8 cellular contexts compared by ENCODE assay signal in genomic region chr12:20368653-20369163, GRCh38. TPM values are rescaled to one million over a fixed set of nuclear protein-coding genes. Genes with fewer than 3 reads are reported as not detected.
DNase-seq lines count a peak whose midpoint lies in the region; ATAC-seq and TF ChIP-seq lines count a peak whose summit lies in the region.

No MANE protein-coding gene starts in this region.

- ATAC-seq in mucosa of descending colon (peak; percentile 32), upper lobe of left lung (ENCODE audit: low FRiP score in 2 of 2) (peak in 1 of 2 donors; percentile 84)

- WGBS in upper lobe of left lung, 2 donors, result 0 to 1% methylated on average over 33 to 34 of the region's 34 CpGs

- intact Hi-C loops in mucosa of descending colon (cut with DNase I, micrococcal nuclease), result no loop called here

- H3K4me1 ChIP-seq in SJCRH30 (no peaks in the 10 kb centered on the region), mucosa of descending colon (ENCODE audit: low read depth) (no peaks in the 10 kb centered on the region), upper lobe of left lung (peaks cover 13 to 27% (median 17%) of the 10 kb centered on the region in 4 donors)

- H3K4me3 ChIP-seq in SJCRH30 (peak overlapping the region; percentile 70), mucosa of descending colon (peak overlapping the region; percentile 43), upper lobe of left lung (peak overlapping the region; percentile 46 to 63 (median 56))

- H3K9me3 ChIP-seq in SJCRH30 (replicated peaks) (no peaks in the 10 kb centered on the region), mucosa of descending colon (no peaks in the 10 kb centered on the region), upper lobe of left lung (no peaks in the 10 kb centered on the region)

- no peak for TF ChIP-seq POLR2A in erythroblast (IDR thresholded peaks at IDR 0.05; ENCODE audit: low read length)
- no peak for TF ChIP-seq POLR2A in upper lobe of left lung (IDR thresholded peaks at IDR 0.05)

- H3K27me3 ChIP-seq in SJCRH30, result no peaks in the 10 kb centered on the region
- peaks cover 0 to 8% (median 2%) of the 10 kb centered on the region in 4 donors for H3K27me3 ChIP-seq in upper lobe of left lung

- no peaks in the 10 kb centered on the region for H3K36me3 ChIP-seq in SJCRH30
- H3K36me3 ChIP-seq in mucosa of descending colon (ENCODE audit: low read depth), result no peaks in the 10 kb centered on the region
- no peaks in the 10 kb centered on the region for H3K36me3 ChIP-seq in upper lobe of left lung

- TF ChIP-seq CTCF in mucosa of descending colon (IDR thresholded peaks at IDR 0.05) (no peak), upper lobe of left lung (IDR thresholded peaks at IDR 0.05) (no peak)

- H3K27ac ChIP-seq in SJCRH30 (peak overlapping the region; percentile 62), upper lobe of left lung (peak overlapping the region; percentile 62 to 84 (median 76))

- TF ChIP-seq EP300 in upper lobe of left lung (IDR thresholded peaks at IDR 0.05), result no peak

- DNase-seq in H4 (ENCODE audit: low spot score) (peak; percentile 4), SJCRH30 (peak; percentile 49 to 68), erythroblast (lab: John Stamatoyannopoulos, UW) (peak; percentile 62 to 65), mucosa of descending colon (peak; percentile 36 to 57 (median 44)), upper lobe of left lung (peak in 1 of 2 donors; percentile 86), GM19238 (ENCODE audit: insufficient read length, low spot score) (no peak), NCI-H2196 treated with DMSO at 0.1 percent for 48 hours (lab: John Stamatoyannopoulos, UW; ENCODE audit: unreplicated experiment) (no peak)
- no peak for DNase-seq in stimulated activated CD4-positive, alpha-beta T cell treated with anti-CD3 and anti-CD28 coated beads, Interleukin-1b, Interleukin-23, amount 100 ng/mL, for 48 hours

RNA-seq across cellular contexts. Expression of gene PDE3A, which starts 0.4 kb away (rescaled TPM):
- 7.2 and 8.9 TPM in 2 replicates for total RNA-seq in H4 (2014; rRNA removed; shearing (Covaris generic))
- 3.5 and 4.0 TPM in 2 replicates for total RNA-seq in SJCRH30 (2014; rRNA removed; shearing (Covaris generic))
- 10 to 100 TPM; 47.2 to 84.1 (median 83.9) TPM for total RNA-seq in mucosa of descending colon
- total RNA-seq in upper lobe of left lung, result 10 to 100 TPM in 1 of 6 donors, 1 to 10 TPM in 5; 1.0 to 10.0 (median 3.2) TPM

Comparison
In these comparisons a context has a peak if more than half of its experiments do, and no peak if none do; other contexts are left out.
1. DNase-seq: peak in H4 (single experiment), SJCRH30 (2 of 2), erythroblast (2 of 2) and mucosa of descending colon (3 of 3); none in GM19238 (single experiment), stimulated activated CD4-positive, alpha-beta T cell treated with anti-CD3 and anti-CD28 coated beads, Interleukin-1b, Interleukin-23, amount 100 ng/mL, for 48 hours (single experiment) and NCI-H2196 treated with DMSO at 0.1 percent for 48 hours (single experiment).
2. Peak in every context shown above with its lines, with median percentiles within 50 percentile points of each other: H3K4me3 ChIP-seq.